In genomic region chr12:124264089-124264795, GRCh38 we compare ENCODE assay signal across 2 cellular contexts.
A peak's percentile ranks its signal among the peaks of the same experiment; 100 is the strongest.
TF ChIP-seq lines count a peak whose summit lies in the region.

No MANE protein-coding gene starts in this region.

TF ChIP-seq in HEK293, 187 proteins besides CTCF, POLR2A, EP300 and RAD21 (continued from another document):
- TF ChIP-seq, protein P1, sequence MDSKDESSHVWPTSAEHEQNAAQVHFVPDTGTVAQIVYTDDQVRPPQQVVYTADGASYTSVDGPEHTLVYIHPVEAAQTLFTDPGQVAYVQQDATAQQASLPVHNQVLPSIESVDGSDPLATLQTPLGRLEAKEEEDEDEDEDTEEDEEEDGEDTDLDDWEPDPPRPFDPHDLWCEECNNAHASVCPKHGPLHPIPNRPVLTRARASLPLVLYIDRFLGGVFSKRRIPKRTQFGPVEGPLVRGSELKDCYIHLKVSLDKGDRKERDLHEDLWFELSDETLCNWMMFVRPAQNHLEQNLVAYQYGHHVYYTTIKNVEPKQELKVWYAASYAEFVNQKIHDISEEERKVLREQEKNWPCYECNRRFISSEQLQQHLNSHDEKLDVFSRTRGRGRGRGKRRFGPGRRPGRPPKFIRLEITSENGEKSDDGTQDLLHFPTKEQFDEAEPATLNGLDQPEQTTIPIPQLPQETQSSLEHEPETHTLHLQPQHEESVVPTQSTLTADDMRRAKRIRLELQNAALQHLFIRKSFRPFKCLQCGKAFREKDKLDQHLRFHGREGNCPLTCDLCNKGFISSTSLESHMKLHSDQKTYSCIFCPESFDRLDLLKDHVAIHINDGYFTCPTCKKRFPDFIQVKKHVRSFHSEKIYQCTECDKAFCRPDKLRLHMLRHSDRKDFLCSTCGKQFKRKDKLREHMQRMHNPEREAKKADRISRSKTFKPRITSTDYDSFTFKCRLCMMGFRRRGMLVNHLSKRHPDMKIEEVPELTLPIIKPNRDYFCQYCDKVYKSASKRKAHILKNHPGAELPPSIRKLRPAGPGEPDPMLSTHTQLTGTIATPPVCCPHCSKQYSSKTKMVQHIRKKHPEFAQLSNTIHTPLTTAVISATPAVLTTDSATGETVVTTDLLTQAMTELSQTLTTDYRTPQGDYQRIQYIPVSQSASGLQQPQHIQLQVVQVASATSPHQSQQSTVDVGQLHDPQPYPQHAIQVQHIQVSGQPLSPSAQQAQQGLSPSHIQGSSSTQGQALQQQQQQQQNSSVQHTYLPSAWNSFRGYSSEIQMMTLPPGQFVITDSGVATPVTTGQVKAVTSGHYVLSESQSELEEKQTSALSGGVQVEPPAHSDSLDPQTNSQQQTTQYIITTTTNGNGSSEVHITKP (tag by site-specific recombination; IDR thresholded peaks at IDR 0.05), result peak; percentile 68
- 0 out of 2 replicates have a peak, but pooled peaks have one; percentile 11 for TF ChIP-seq ZNF121 (tag by site-specific recombination; IDR thresholded peaks at IDR 0.05)
TF ChIP-seq in HEK293: peak in this region for 2.

TF ChIP-seq in K562, 482 proteins besides CTCF, POLR2A, EP300 and RAD21 (continued from another document):
- TF ChIP-seq, protein P1 (IDR thresholded peaks at IDR 0.05; ENCODE audit: partially characterized antibody), result peak; percentile 87
- TF ChIP-seq, protein P2, sequence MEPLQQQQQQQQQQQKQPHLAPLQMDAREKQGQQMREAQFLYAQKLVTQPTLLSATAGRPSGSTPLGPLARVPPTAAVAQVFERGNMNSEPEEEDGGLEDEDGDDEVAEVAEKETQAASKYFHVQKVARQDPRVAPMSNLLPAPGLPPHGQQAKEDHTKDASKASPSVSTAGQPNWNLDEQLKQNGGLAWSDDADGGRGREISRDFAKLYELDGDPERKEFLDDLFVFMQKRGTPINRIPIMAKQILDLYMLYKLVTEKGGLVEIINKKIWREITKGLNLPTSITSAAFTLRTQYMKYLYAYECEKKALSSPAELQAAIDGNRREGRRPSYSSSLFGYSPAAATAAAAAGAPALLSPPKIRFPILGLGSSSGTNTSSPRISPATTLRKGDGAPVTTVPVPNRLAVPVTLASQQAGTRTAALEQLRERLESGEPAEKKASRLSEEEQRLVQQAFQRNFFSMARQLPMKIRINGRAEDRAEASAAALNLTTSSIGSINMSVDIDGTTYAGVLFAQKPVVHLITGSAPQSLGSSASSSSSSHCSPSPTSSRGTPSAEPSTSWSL (CRISPR knock-in tag; IDR thresholded peaks at IDR 0.05; ENCODE audit: borderline replicate concordance), result no peak
- TF ChIP-seq SPI1 (IDR thresholded peaks at IDR 0.05; ENCODE audit: borderline replicate concordance, low read depth, low read length), result peak; percentile 50; the same call in 1 of the 2 replicates
- TF ChIP-seq DPF2 (IDR thresholded peaks at IDR 0.05), result no peak
